In the genomic region with DNA sequence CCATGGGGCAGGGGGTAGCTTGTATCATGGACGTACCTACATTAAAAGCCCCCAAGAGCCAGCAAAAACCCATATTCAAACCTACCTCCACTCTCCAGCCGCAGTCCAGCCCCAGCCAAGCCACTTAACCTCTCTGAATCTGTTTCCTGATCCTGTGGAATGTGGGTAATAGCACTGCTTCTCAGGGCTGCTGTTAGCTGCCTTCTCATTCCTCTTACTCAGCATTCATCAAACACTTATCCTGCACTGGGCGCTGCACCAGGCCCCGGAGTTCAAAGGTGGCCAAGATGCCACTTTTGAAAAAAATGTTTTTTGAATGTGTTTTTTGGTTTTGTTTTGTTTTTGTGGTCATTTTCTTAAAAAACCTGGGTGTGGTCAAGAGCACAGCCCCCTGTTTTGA, we compare ENCODE assay signal across 13 cellular contexts.
DNase-seq lines count a peak whose midpoint lies in the region; ATAC-seq and TF ChIP-seq lines count a peak whose summit lies in the region.
"Had no signal": no experiment of that assay in that cellular context is flagged by ENCODE, and none has a peak within 500 bp of the region (broad histone marks: within the 10 kb centered on the region; RNA-seq: fewer than 3 reads in every experiment).

No MANE protein-coding gene starts in this region.

- peaks cover 6% of the 10 kb centered on the region for H3K36me3 Mint-ChIP-seq in CD4-positive, alpha-beta T cell (ENCODE audit: low read depth)
- peaks cover 63% of the 10 kb centered on the region for H3K36me3 Mint-ChIP-seq in activated T-helper 2 cell treated with anti-CD3 and anti-CD28 coated beads, Interferon-gamma antibody, Interleukin-2, Interleukin-4, amounts not matched to agents 10 μg/mL and 5 μg/mL and 100 μg/mL, durations not matched to agents 14 hours and 24 hours and 36 hours (ENCODE audit: low read depth)

- peaks cover 68% of the 10 kb centered on the region for H3K4me1 Mint-ChIP-seq in CD4-positive, alpha-beta T cell (ENCODE audit: low read depth)
- H3K4me1 Mint-ChIP-seq in activated T-helper 2 cell treated with anti-CD3 and anti-CD28 coated beads, Interferon-gamma antibody, Interleukin-2, Interleukin-4, amounts not matched to agents 10 μg/mL and 5 μg/mL and 100 μg/mL, durations not matched to agents 14 hours and 24 hours and 36 hours (ENCODE audit: low read depth), result peaks cover 79% of the 10 kb centered on the region

- H3K4me3 ChIP-seq in ACC112 (ENCODE audit: low read depth, low read length) (no peak overlapping the region), esophagus muscularis mucosa (no peak overlapping the region)
- H3K4me3 ChIP-seq: gastrocnemius medialis, HAP-1 had no signal

- no peak for TF ChIP-seq EP300 in esophagus muscularis mucosa (IDR thresholded peaks at IDR 0.05)

- intact Hi-C loops in CD4-positive, alpha-beta T cell (cut with DNase I, micrococcal nuclease), result loop anchor here in 1 of 2 experiments (2.0 kb wide), 1 partner anchor 27 kb away; no protein-coding TSS in a partner anchor
- intact Hi-C loops in activated T-helper 2 cell treated with anti-CD3 and anti-CD28 coated beads, Interferon-gamma antibody, Interleukin-2, Interleukin-4, amounts not matched to agents 10 μg/mL and 5 μg/mL and 100 μg/mL, durations not matched to agents 14 hours and 24 hours and 36 hours (cut with micrococcal nuclease), result loop anchor here (2.0 kb wide), 2 partner anchors 27 to 231 kb away; no protein-coding TSS in a partner anchor
- intact Hi-C loops in esophagus muscularis mucosa (cut with DNase I), result no loop called here

- no peaks in the 10 kb centered on the region for H3K9me3 ChIP-seq in CD4-positive, alpha-beta T cell (ENCODE audit: control insufficient read depth, low read length)
- H3K9me3 ChIP-seq in esophagus muscularis mucosa, result no peaks in the 10 kb centered on the region
- H3K9me3 ChIP-seq: gastrocnemius medialis, HAP-1 had no signal

- no peak for ATAC-seq in CD4-positive, alpha-beta T cell (ENCODE audit: poor library complexity)
- no peak for ATAC-seq in GM21825 (IDR thresholded peaks at IDR 0.05; ENCODE audit: unreplicated experiment)
- ATAC-seq: gastrocnemius medialis had no signal

- no peak for TF ChIP-seq CTCF in CD4-positive, alpha-beta T cell (IDR thresholded peaks at IDR 0.05)
- no peak for TF ChIP-seq CTCF in esophagus muscularis mucosa (IDR thresholded peaks at IDR 0.05)
- no peak for TF ChIP-seq CTCF in GM20000 (IDR thresholded peaks at IDR 0.05; ENCODE audit: extremely low read depth, missing control alignments)

- CTCF ChIA-PET in CD4-positive, alpha-beta T cell (lab: Charles Lee), result interaction anchor here (1.1 to 1.3 kb wide), 2 partner anchors 10 to 194 kb away, joined by 3 read pairs; no protein-coding TSS in a partner anchor

- 91% methylated on average over 4 of the region's 4 CpGs for WGBS in esophagus muscularis mucosa

- peaks cover 51% of the 10 kb centered on the region for H3K4me1 ChIP-seq in ACC112 (ENCODE audit: control insufficient read depth, insufficient read depth, low read length, unreplicated experiment)
- H3K4me1 ChIP-seq in esophagus muscularis mucosa, result peaks cover 0 to 16% (median 11%) of the 10 kb centered on the region in 4 donors
- H3K4me1 ChIP-seq: gastrocnemius medialis, HAP-1 had no signal

- no peak overlapping the region for H3K4me3 Mint-ChIP-seq in CD4-positive, alpha-beta T cell
- H3K4me3 Mint-ChIP-seq in activated T-helper 2 cell treated with anti-CD3 and anti-CD28 coated beads, Interferon-gamma antibody, Interleukin-2, Interleukin-4, amounts not matched to agents 10 μg/mL and 5 μg/mL and 100 μg/mL, durations not matched to agents 14 hours and 24 hours and 36 hours (ENCODE audit: low read depth), result no peak overlapping the region

- no peak overlapping the region for H2AFZ ChIP-seq in ACC112 (ENCODE audit: low read length, unreplicated experiment)

- H3K27me3 ChIP-seq in ACC112 (ENCODE audit: insufficient read depth, low read length) (no peaks in the 10 kb centered on the region), esophagus muscularis mucosa (no peaks in the 10 kb centered on the region)
- H3K27me3 ChIP-seq in CD4-positive, alpha-beta T cell (ENCODE audit: control insufficient read depth, insufficient read depth, low read length), result no peaks in the 10 kb centered on the region
- H3K27me3 ChIP-seq: gastrocnemius medialis had no signal

- no peak for DNase-seq in CD4-positive, alpha-beta T cell
- DNase-seq in activated T-helper 2 cell treated with anti-CD3 and anti-CD28 coated beads, Interferon-gamma antibody, Interleukin-2, Interleukin-4, amounts not matched to agents 10 μg/mL and 5 μg/mL and 100 μg/mL, durations not matched to agents 14 hours and 24 hours and 36 hours (ENCODE audit: low spot score), result no peak
- DNase-seq in kidney tubule cell (ENCODE audit: low spot score), result peak; percentile 51
- DNase-seq in NCI-H510A (lab: John Stamatoyannopoulos, UW), result no peak
- DNase-seq in esophagus muscularis mucosa (ENCODE audit: extremely low spot score), result no peak
- DNase-seq in GM20000 (ENCODE audit: low spot score), result no peak
- DNase-seq: activated CD4-positive, CD25-positive, alpha-beta regulatory T cell treated with anti-CD3 and anti-CD28 coated beads, Interleukin-2, amount 50 U/mL, for 72 hours; NCI-H345; stimulated activated CD4-positive, alpha-beta T cell treated with anti-CD3 and anti-CD28 coated beads, Interleukin-4, amount 100 ng/mL, for 24 hours had no signal

- no peaks in the 10 kb centered on the region; the same call in 1 of the 2 replicates for H3K36me3 ChIP-seq in ACC112 (ENCODE audit: insufficient read depth, low read length)
- H3K36me3 ChIP-seq in esophagus muscularis mucosa, result no peaks in the 10 kb centered on the region
- H3K36me3 ChIP-seq: gastrocnemius medialis, HAP-1 had no signal

- no peaks in the 10 kb centered on the region for H3K9me3 Mint-ChIP-seq in CD4-positive, alpha-beta T cell
- peaks cover 5% of the 10 kb centered on the region for H3K9me3 Mint-ChIP-seq in activated T-helper 2 cell treated with anti-CD3 and anti-CD28 coated beads, Interferon-gamma antibody, Interleukin-2, Interleukin-4, amounts not matched to agents 10 μg/mL and 5 μg/mL and 100 μg/mL, durations not matched to agents 14 hours and 24 hours and 36 hours

- H3K27ac ChIP-seq in ACC112 (ENCODE audit: low read depth, low read length) (peak overlapping the region; percentile 97), esophagus muscularis mucosa (replicated peaks in 1 of 4) (no peak overlapping the region)
- no peak overlapping the region for H3K27ac ChIP-seq in CD4-positive, alpha-beta T cell (ENCODE audit: low read depth, low read length)
- H3K27ac ChIP-seq: gastrocnemius medialis had no signal

- POLR2A ChIA-PET in CD4-positive, alpha-beta T cell (lab: Charles Lee), result interaction anchor here (1.8 kb wide), 1 partner anchor 26 kb away, joined by 14 read pairs; no protein-coding TSS in a partner anchor

- H3K27ac Mint-ChIP-seq in CD4-positive, alpha-beta T cell, result peak overlapping the region; percentile 78
- H3K27ac Mint-ChIP-seq in activated T-helper 2 cell treated with anti-CD3 and anti-CD28 coated beads, Interferon-gamma antibody, Interleukin-2, Interleukin-4, amounts not matched to agents 10 μg/mL and 5 μg/mL and 100 μg/mL, durations not matched to agents 14 hours and 24 hours and 36 hours, result peak overlapping the region; percentile 89

- no peak for TF ChIP-seq POLR2A in esophagus muscularis mucosa (IDR thresholded peaks at IDR 0.05; ENCODE audit: low read depth)

- H3K27me3 Mint-ChIP-seq in CD4-positive, alpha-beta T cell, result no peaks in the 10 kb centered on the region
- H3K27me3 Mint-ChIP-seq in activated T-helper 2 cell treated with anti-CD3 and anti-CD28 coated beads, Interferon-gamma antibody, Interleukin-2, Interleukin-4, amounts not matched to agents 10 μg/mL and 5 μg/mL and 100 μg/mL, durations not matched to agents 14 hours and 24 hours and 36 hours (ENCODE audit: low read depth), result no peaks in the 10 kb centered on the region

- peaks cover 4% of the 10 kb centered on the region for H3K79me2 ChIP-seq in ACC112 (ENCODE audit: control insufficient read depth, insufficient read depth, low read length, unreplicated experiment)
